Comparison of ENCODE assay signal across 10 cellular contexts in the genomic region with DNA sequence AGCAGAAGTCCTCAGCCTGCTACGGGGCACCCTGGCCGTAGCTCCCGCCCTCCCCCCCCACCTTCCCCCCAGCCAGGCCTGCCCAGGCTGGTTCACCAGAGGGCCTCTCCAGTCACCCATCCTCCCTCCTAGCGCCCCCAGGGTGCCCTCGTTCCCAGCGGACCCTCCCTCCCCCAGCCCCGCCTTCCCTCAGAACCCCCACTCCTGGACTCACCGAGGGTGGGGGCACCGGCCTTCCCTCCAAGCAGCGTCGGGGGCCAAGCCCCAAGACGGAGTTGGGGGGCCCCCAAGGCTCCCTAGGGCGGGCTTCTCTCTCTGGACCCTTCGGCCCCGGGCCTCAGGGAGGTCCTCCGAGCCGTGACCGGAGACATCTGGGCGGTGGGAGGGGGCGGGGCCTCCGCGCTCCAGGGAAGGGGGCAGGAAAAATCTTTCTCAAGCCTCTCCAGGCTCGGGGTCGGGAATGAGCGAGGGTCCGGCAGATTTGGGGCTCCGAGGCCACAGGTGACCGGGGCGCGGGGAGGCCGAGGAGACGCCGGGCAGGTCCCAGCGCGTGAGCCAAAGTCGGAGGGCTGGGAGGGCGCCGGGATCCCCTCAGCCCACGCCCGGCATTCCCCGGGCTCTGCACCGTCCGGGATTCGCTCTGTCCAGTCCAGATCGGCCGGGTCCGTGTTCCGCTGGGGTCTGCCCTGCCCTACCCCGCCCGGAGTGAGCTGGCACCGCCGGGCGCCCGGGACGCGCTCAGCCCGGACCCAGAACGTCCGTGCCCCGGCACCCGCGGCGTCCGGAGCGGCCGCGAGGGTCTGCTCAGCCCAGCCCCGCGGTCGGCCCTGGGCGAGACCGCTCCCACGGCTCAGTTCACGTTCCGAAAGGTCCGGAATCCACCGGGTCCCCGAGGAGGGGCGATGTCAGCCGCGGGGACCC. TPM values are rescaled to one million over a fixed set of nuclear protein-coding genes. Genes with fewer than 3 reads are reported as not detected.
DNase-seq lines count a peak whose midpoint lies in the region; ATAC-seq and TF ChIP-seq lines count a peak whose summit lies in the region.
"Had no signal": no experiment of that assay in that cellular context is flagged by ENCODE, and none has a peak within 500 bp of the region (broad histone marks: within the 10 kb centered on the region; RNA-seq: fewer than 3 reads in every experiment).

No MANE protein-coding gene starts in this region.

- H3K9me2 ChIP-seq in PC-3 (replicated peaks; ENCODE audit: low read length) = no peaks in the 10 kb centered on the region

- no peaks in the 10 kb centered on the region for H3K4me1 ChIP-seq in PC-3 (ENCODE audit: insufficient read depth, low read length)
- H3K4me1 ChIP-seq in mesendoderm (ENCODE audit: control insufficient read depth, low read depth, low read length) = peaks cover 12% of the 10 kb centered on the region
- peaks cover 9 to 12% of the 10 kb centered on the region in 2 donors for H3K4me1 ChIP-seq in thyroid gland

- H2BK15ac ChIP-seq in mesendoderm (replicated peaks; ENCODE audit: low read depth) = no peak overlapping the region

- no peak overlapping the region for H3K27ac Mint-ChIP-seq in endothelial cell (ENCODE audit: unreplicated experiment)
- no peak overlapping the region for H3K27ac Mint-ChIP-seq in stimulated activated memory B cell treated with anti-CD40 and anti-IgM and Interleukin-4, amounts not matched to agents 10 μg/mL and 1 μg/mL and 100 μg/mL, for 72 hours
- H3K27ac Mint-ChIP-seq: activated naive CD8-positive, alpha-beta T cell treated with anti-CD3 and anti-CD28 coated beads, Interleukin-2, amount 50 U/mL, for 24 hours; stimulated activated naive B cell treated with anti-CD40 and anti-IgM and Interleukin-4, amounts not matched to agents 10 μg/mL and 1 μg/mL and 100 μg/mL, for 72 hours had no signal

- H3K9ac ChIP-seq in PC-3 (ENCODE audit: low read length) = no peak overlapping the region
- H3K9ac ChIP-seq in mesendoderm (ENCODE audit: low read length) = peak overlapping the region; percentile 78

- no peaks in the 10 kb centered on the region for H3K9me3 ChIP-seq in PC-3 (ENCODE audit: low read length)
- H3K9me3 ChIP-seq in thyroid gland = no peaks in the 10 kb centered on the region

- H3K27ac ChIP-seq in PC-3 (ENCODE audit: low read length) (no peak overlapping the region), mesendoderm (ENCODE audit: low read depth, low read length) (no peak overlapping the region), thyroid gland (no peak overlapping the region)

- peak overlapping the region; percentile 85 for H3K56ac ChIP-seq in mesendoderm (ENCODE audit: low read length)

- ATAC-seq in PC-3 (no peak), GM21390 (IDR thresholded peaks at IDR 0.05; ENCODE audit: unreplicated experiment) (no peak)
- no peak for ATAC-seq in stimulated activated memory B cell treated with anti-CD40 and anti-IgM and Interleukin-4, amounts not matched to agents 10 μg/mL and 1 μg/mL and 100 μg/mL, for 72 hours
- ATAC-seq: activated naive CD8-positive, alpha-beta T cell treated with anti-CD3 and anti-CD28 coated beads, Interleukin-2, amount 50 U/mL, for 24 hours had no signal

- H3K4me2 ChIP-seq in PC-3 (ENCODE audit: low read length) (peak overlapping the region; percentile 17; the same call in 1 of the 2 replicates), mesendoderm (ENCODE audit: low read length) (peak overlapping the region; percentile 84)

- H3K4me1 Mint-ChIP-seq in endothelial cell (ENCODE audit: unreplicated experiment) = peaks cover 12% of the 10 kb centered on the region
- no peaks in the 10 kb centered on the region for H3K4me1 Mint-ChIP-seq in stimulated activated memory B cell treated with anti-CD40 and anti-IgM and Interleukin-4, amounts not matched to agents 10 μg/mL and 1 μg/mL and 100 μg/mL, for 72 hours
- H3K4me1 Mint-ChIP-seq: activated naive CD8-positive, alpha-beta T cell treated with anti-CD3 and anti-CD28 coated beads, Interleukin-2, amount 50 U/mL, for 24 hours had no signal

- POLR2A ChIA-PET in PC-3 (lab: Charles Lee; ENCODE audit: unreplicated experiment) = no interaction called here

- H3K4me3 ChIP-seq in PC-3 (ENCODE audit: low read length) (peak overlapping the region; percentile 30; the same call in 1 of the 2 replicates), mesendoderm (ENCODE audit: low read length) (peak overlapping the region; percentile 45), thyroid gland (replicated peaks in 1 of 3) (peak overlapping the region in 2 of 3 donors; percentile 14 to 44)

- no peaks in the 10 kb centered on the region for H3K36me3 Mint-ChIP-seq in endothelial cell (ENCODE audit: low read depth, unreplicated experiment)
- no peaks in the 10 kb centered on the region for H3K36me3 Mint-ChIP-seq in stimulated activated memory B cell treated with anti-CD40 and anti-IgM and Interleukin-4, amounts not matched to agents 10 μg/mL and 1 μg/mL and 100 μg/mL, for 72 hours
- H3K36me3 Mint-ChIP-seq: stimulated activated naive B cell treated with anti-CD40 and anti-IgM and Interleukin-4, amounts not matched to agents 10 μg/mL and 1 μg/mL and 100 μg/mL, for 72 hours had no signal

- H2BK120ac ChIP-seq in mesendoderm (ENCODE audit: low read depth, low read length) = no peak overlapping the region

- H4K20me1 ChIP-seq in PC-3 (ENCODE audit: low read length) = no peaks in the 10 kb centered on the region

- no peak overlapping the region for H2AFZ ChIP-seq in PC-3 (ENCODE audit: low read length)

- H3K23ac ChIP-seq in mesendoderm (ENCODE audit: low read length) = peak overlapping the region; percentile 86

- peaks cover 15% of the 10 kb centered on the region for H3K27me3 Mint-ChIP-seq in endothelial cell (ENCODE audit: unreplicated experiment)
- H3K27me3 Mint-ChIP-seq in stimulated activated memory B cell treated with anti-CD40 and anti-IgM and Interleukin-4, amounts not matched to agents 10 μg/mL and 1 μg/mL and 100 μg/mL, for 72 hours = peaks cover 54% of the 10 kb centered on the region

- H3K4ac ChIP-seq in mesendoderm (ENCODE audit: low read depth, low read length) = no peak overlapping the region

- peak overlapping the region; percentile 47 for H3K18ac ChIP-seq in mesendoderm (ENCODE audit: low read length)

- no peak overlapping the region for H2AK5ac ChIP-seq in mesendoderm (ENCODE audit: low read length)

- WGBS in mesendoderm (ENCODE audit: extremely low coverage, insufficient coverage, low lambda C conversion rate) = no CpG with 5 or more reads among the region's 81 CpGs
- WGBS in thyroid gland, 2 donors = 1 to 17% methylated on average over 4 to 12 of the region's 81 CpGs

- H3K4me3 Mint-ChIP-seq in endothelial cell (ENCODE audit: unreplicated experiment) = no peak overlapping the region
- no peak overlapping the region for H3K4me3 Mint-ChIP-seq in stimulated activated memory B cell treated with anti-CD40 and anti-IgM and Interleukin-4, amounts not matched to agents 10 μg/mL and 1 μg/mL and 100 μg/mL, for 72 hours
- H3K4me3 Mint-ChIP-seq: activated naive CD8-positive, alpha-beta T cell treated with anti-CD3 and anti-CD28 coated beads, Interleukin-2, amount 50 U/mL, for 24 hours had no signal

- H4K8ac ChIP-seq in mesendoderm (ENCODE audit: low read depth, low read length) = no peak overlapping the region

- H2BK5ac ChIP-seq in mesendoderm (ENCODE audit: low read length) = no peak overlapping the region

- H3K9me3 Mint-ChIP-seq in endothelial cell (ENCODE audit: unreplicated experiment) = no peaks in the 10 kb centered on the region
- no peaks in the 10 kb centered on the region for H3K9me3 Mint-ChIP-seq in stimulated activated memory B cell treated with anti-CD40 and anti-IgM and Interleukin-4, amounts not matched to agents 10 μg/mL and 1 μg/mL and 100 μg/mL, for 72 hours
- H3K9me3 Mint-ChIP-seq: activated naive CD8-positive, alpha-beta T cell treated with anti-CD3 and anti-CD28 coated beads, Interleukin-2, amount 50 U/mL, for 24 hours; stimulated activated naive B cell treated with anti-CD40 and anti-IgM and Interleukin-4, amounts not matched to agents 10 μg/mL and 1 μg/mL and 100 μg/mL, for 72 hours had no signal

- H3K79me2 ChIP-seq in PC-3 (ENCODE audit: low read length) (no peaks in the 10 kb centered on the region), mesendoderm (ENCODE audit: control insufficient read depth, insufficient read depth, low read length) (no peaks in the 10 kb centered on the region)

- no peak for DNase-seq in PC-3
- DNase-seq in endothelial cell (ENCODE audit: low spot score) = peak; percentile 27
- no peak for DNase-seq in mesendoderm
- DNase-seq in thyroid gland = no peak
- DNase-seq in NCI-H2081 (lab: John Stamatoyannopoulos, UW) = no peak
- no peak for DNase-seq in SIG-M5 (lab: John Stamatoyannopoulos, UW)
- DNase-seq: activated naive CD8-positive, alpha-beta T cell treated with anti-CD3 and anti-CD28 coated beads, Interleukin-2, amount 50 U/mL, for 24 hours; stimulated activated naive B cell treated with anti-CD40 and anti-IgM and Interleukin-4, amounts not matched to agents 10 μg/mL and 1 μg/mL and 100 μg/mL, for 72 hours had no signal

- no peak for TF ChIP-seq CTCF in PC-3 (conservative IDR thresholded peaks at IDR 0.05; ENCODE audit: low read depth, low read length)
- no peak for TF ChIP-seq CTCF in endothelial cell (IDR thresholded peaks at IDR 0.05; ENCODE audit: unreplicated experiment)
- TF ChIP-seq CTCF in thyroid gland (IDR thresholded peaks at IDR 0.05) = no peak

- intact Hi-C loops in PC-3 (cut with micrococcal nuclease) (no loop called here), thyroid gland (cut with DNase I) (no loop called here)

- CTCF ChIA-PET in PC-3 (lab: Charles Lee) = no interaction called here

- no peaks in the 10 kb centered on the region for H3K79me1 ChIP-seq in mesendoderm (ENCODE audit: low read length)

- H3K27me3 ChIP-seq in PC-3 (ENCODE audit: low read length) (peaks cover 48% of the 10 kb centered on the region), mesendoderm (ENCODE audit: insufficient read depth, low read length, poor library complexity) (no peaks in the 10 kb centered on the region), thyroid gland (peaks cover 7% of the 10 kb centered on the region)

- no peak overlapping the region for H4K5ac ChIP-seq in mesendoderm (ENCODE audit: low read length)

- H3K36me3 ChIP-seq in PC-3 (ENCODE audit: low read depth, low read length) (no peaks in the 10 kb centered on the region), mesendoderm (ENCODE audit: control insufficient read depth, insufficient read depth, low read length) (no peaks in the 10 kb centered on the region), thyroid gland (no peaks in the 10 kb centered on the region)

- no TSS peak for BruUV-seq in PC-3 (replicated peaks; lab: Mats Ljungman, UMichigan)

- TF ChIP-seq POLR2A in thyroid gland (IDR thresholded peaks at IDR 0.05) = no peak

- no peaks in the 10 kb centered on the region for H3F3A ChIP-seq in PC-3 (ENCODE audit: low read length, unreplicated experiment)

RNA-seq across cellular contexts. Expression of a gene that starts 1.0 kb away (rescaled TPM):
- total RNA-seq in PC-3 (2014; rRNA removed) (not detected in 2 replicates), endothelial cell (ENCODE audit: unreplicated experiment) (4.8 TPM), thyroid gland (1 to 10 TPM in 3 of 4 donors, under 1 TPM in 1; 0.83 to 2.5 (median 2.0) TPM)
- 4.2 TPM for polyA plus RNA-seq in mesendoderm (2013, experiment 1 of 2)
- polyA plus RNA-seq in mesendoderm (2013, experiment 2 of 2) = 4.1 TPM
